ENCODE assay signal across 18 cellular contexts in genomic region chr6:73078333-73078732, GRCh38.
DNase-seq lines count a peak whose midpoint lies in the region; ATAC-seq and TF ChIP-seq lines count a peak whose summit lies in the region.
"Had no signal": no experiment of that assay in that cellular context is flagged by ENCODE, and none has a peak within 500 bp of the region (broad histone marks: within the 10 kb centered on the region; RNA-seq: fewer than 3 reads in every experiment).

No MANE protein-coding gene starts in this region.

- H3K4me2 ChIP-seq in PC-3 (ENCODE audit: low read length), result peak overlapping the region; percentile 85
- H3K4me2 ChIP-seq: BLaER1 treated with 17β-estradiol and CSF1 and Interleukin-3, amounts not matched to agents 10 nM and 100 nM; GM23338 had no signal

- no peaks in the 10 kb centered on the region for H3K27me3 ChIP-seq in PC-3 (ENCODE audit: low read length)
- H3K27me3 ChIP-seq: BE2C; BLaER1 treated with 17β-estradiol and CSF1 and Interleukin-3, amounts not matched to agents 10 nM and 100 nM had no signal

- CTCF ChIA-PET in HEK293 (lab: Yijun Ruan, JAX) (interaction anchor here (1.4 kb wide), 1 partner anchor 52 kb away, joined by 3 read pairs; no protein-coding TSS in a partner anchor), PC-3 (lab: Charles Lee) (no interaction called here)

- H3K9me3 ChIP-seq in HEK293 (ENCODE audit: control insufficient read depth, insufficient read depth, low read depth, low read length), result no peaks in the 10 kb centered on the region
- H3K9me3 ChIP-seq in PC-3 (ENCODE audit: low read length), result no peaks in the 10 kb centered on the region
- H3K9me3 ChIP-seq: BE2C; BLaER1 treated with 17β-estradiol and CSF1 and Interleukin-3, amounts not matched to agents 10 nM and 100 nM; HAP-1 had no signal

- no peaks in the 10 kb centered on the region for H3K9me2 ChIP-seq in PC-3 (replicated peaks; ENCODE audit: low read length)

- intact Hi-C loops in PC-3 (cut with micrococcal nuclease), result loop anchor here (2.0 kb wide), 1 partner anchor 52 kb away; no protein-coding TSS in a partner anchor

- no peak overlapping the region for H2AFZ ChIP-seq in PC-3 (ENCODE audit: low read length)
- H2AFZ ChIP-seq: GM23338 had no signal

- ATAC-seq in PC-3, result no peak
- ATAC-seq in HG03025 (IDR thresholded peaks at IDR 0.05; ENCODE audit: low FRiP score, unreplicated experiment), result no peak
- ATAC-seq: GM23338 had no signal

- POLR2A ChIA-PET in HEK293 (lab: Yijun Ruan, JAX) (no interaction called here), PC-3 (lab: Charles Lee; ENCODE audit: unreplicated experiment) (no interaction called here)

- H3F3A ChIP-seq in PC-3 (ENCODE audit: low read length, unreplicated experiment), result peaks cover 24% of the 10 kb centered on the region

- no TSS peak for BruUV-seq in PC-3 (replicated peaks; lab: Mats Ljungman, UMichigan)

- H3K9ac ChIP-seq in PC-3 (ENCODE audit: low read length), result peak overlapping the region; percentile 85
- H3K9ac ChIP-seq: BLaER1 treated with 17β-estradiol and CSF1 and Interleukin-3, amounts not matched to agents 10 nM and 100 nM had no signal

- no peaks in the 10 kb centered on the region for H3K79me2 ChIP-seq in PC-3 (ENCODE audit: low read length)

- H3K36me3 ChIP-seq in HEK293 (ENCODE audit: control insufficient read depth in 2 of 2, insufficient read depth in 1 of 2, low read length in 2 of 2) (no peaks in the 10 kb centered on the region), PC-3 (ENCODE audit: low read depth, low read length) (no peaks in the 10 kb centered on the region)
- H3K36me3 ChIP-seq: BE2C, HAP-1 had no signal

- no peak overlapping the region for H3K4me3 ChIP-seq in HEK293 (ENCODE audit: low read depth, low read length)
- H3K4me3 ChIP-seq in PC-3 (ENCODE audit: low read length), result peak overlapping the region; percentile 29
- H3K4me3 ChIP-seq: BLaER1 treated with 17β-estradiol and CSF1 and Interleukin-3, amounts not matched to agents 10 nM and 100 nM; GM23338; HAP-1 had no signal

- H3K27ac ChIP-seq in HEK293 (ENCODE audit: extremely low read depth, low read depth, low read length) (no peak overlapping the region), PC-3 (ENCODE audit: low read length) (peak overlapping the region; percentile 100), epithelial cell of prostate (peak overlapping the region; percentile 80)
- H3K27ac ChIP-seq: BLaER1 treated with 17β-estradiol and CSF1 and Interleukin-3, amounts not matched to agents 10 nM and 100 nM had no signal

- no peak for TF ChIP-seq CTCF in HEK293 (tag by site-specific recombination; IDR thresholded peaks at IDR 0.05)
- TF ChIP-seq CTCF in PC-3 (conservative IDR thresholded peaks at IDR 0.05; ENCODE audit: low read depth, low read length), result no peak

- H3K4me1 ChIP-seq in HEK293 (ENCODE audit: control insufficient read depth, insufficient read depth, low read length), result no peaks in the 10 kb centered on the region
- peaks cover 66% of the 10 kb centered on the region for H3K4me1 ChIP-seq in PC-3 (ENCODE audit: insufficient read depth, low read length)
- H3K4me1 ChIP-seq: BE2C, HAP-1 had no signal

- no peaks in the 10 kb centered on the region for H4K20me1 ChIP-seq in PC-3 (ENCODE audit: low read length)
- H4K20me1 ChIP-seq: BLaER1 treated with 17β-estradiol and CSF1 and Interleukin-3, amounts not matched to agents 10 nM and 100 nM had no signal

- DNase-seq in PC-3, result no peak
- DNase-seq in epithelial cell of prostate (ENCODE audit: low read depth, low spot score), result no peak
- DNase-seq in DMS153 (lab: John Stamatoyannopoulos, UW), result no peak
- no peak for DNase-seq in A172 (ENCODE audit: low spot score)
- DNase-seq: ACHN; AML-193; BE2C; CD4-positive, alpha-beta T cell; CD8-positive, alpha-beta memory T cell; DMS 273 treated with DMSO at 0.1 percent for 48 hours; DMS53; DMS79 treated with DMSO at 0.1 percent for 48 hours; GF-D8 had no signal

TF ChIP-seq in HEK293, 187 proteins besides CTCF, POLR2A, EP300 and RAD21:
- TF ChIP-seq ZNF510 (tag by site-specific recombination; IDR thresholded peaks at IDR 0.05; ENCODE audit: insufficient replicate concordance) (peak; percentile 98), PRDM6 (tag by site-specific recombination; IDR thresholded peaks at IDR 0.05) (no peak)
TF ChIP-seq in HEK293: peak in this region for 1.
